Comparison of ENCODE assay signal across 9 cellular contexts in genomic region chrX:79270401-79270800, GRCh38.
DNase-seq lines count a peak whose midpoint lies in the region; ATAC-seq, FAIRE-seq and TF ChIP-seq lines count a peak whose summit lies in the region.
"Had no signal": no experiment of that assay in that cellular context is flagged by ENCODE, and none has a peak within 500 bp of the region (broad histone marks: within the 10 kb centered on the region; RNA-seq: fewer than 3 reads in every experiment).

No MANE protein-coding gene starts in this region.

- H3K4me1 ChIP-seq in breast epithelium = no peaks in the 10 kb centered on the region
- no peaks in the 10 kb centered on the region for H3K4me1 ChIP-seq in psoas muscle
- no peaks in the 10 kb centered on the region for H3K4me1 ChIP-seq in upper lobe of left lung
- H3K4me1 ChIP-seq: Caco-2 had no signal

- H3K9me3 Mint-ChIP-seq in MCF 10A (ENCODE audit: unreplicated experiment) = peaks cover 11% of the 10 kb centered on the region

- H3K27me3 Mint-ChIP-seq in MCF 10A (ENCODE audit: insufficient read depth, unreplicated experiment) = no peaks in the 10 kb centered on the region

- TF ChIP-seq POLR2A in breast epithelium (IDR thresholded peaks at IDR 0.05) (no peak), upper lobe of left lung (IDR thresholded peaks at IDR 0.05) (no peak)

- H3K36me3 ChIP-seq in breast epithelium (no peaks in the 10 kb centered on the region), psoas muscle (ENCODE audit: insufficient read depth in 1 of 2, low read depth in 1 of 2) (no peaks in the 10 kb centered on the region), upper lobe of left lung (no peaks in the 10 kb centered on the region)

- WGBS in psoas muscle, 3 donors = 20 to 36% (median 28%) methylated on average over 4 of the region's 4 CpGs
- WGBS in upper lobe of left lung, 2 donors = 8 to 13% methylated on average over 4 of the region's 4 CpGs

- H3K4me3 ChIP-seq in breast epithelium (no peak overlapping the region), psoas muscle (no peak overlapping the region), upper lobe of left lung (no peak overlapping the region)

- H3K27me3 ChIP-seq in breast epithelium (peaks cover 0 to 13% of the 10 kb centered on the region in 2 donors), psoas muscle (ENCODE audit: insufficient read depth in 3 of 3, low read length in 2 of 3) (peaks cover 0 to 4% (median 0%) of the 10 kb centered on the region in 3 donors), upper lobe of left lung (no peaks in the 10 kb centered on the region)

- no peaks in the 10 kb centered on the region for H3K4me1 Mint-ChIP-seq in MCF 10A (ENCODE audit: insufficient read depth, unreplicated experiment)

- TF ChIP-seq CTCF in MCF 10A (IDR thresholded peaks at IDR 0.05; ENCODE audit: unreplicated experiment) = peak; percentile 24
- no peak for TF ChIP-seq CTCF in breast epithelium (IDR thresholded peaks at IDR 0.05)
- TF ChIP-seq CTCF in psoas muscle (IDR thresholded peaks at IDR 0.05) = peak; percentile 25
- peak in 1 of 6 experiments; percentile 9 for TF ChIP-seq CTCF in upper lobe of left lung (IDR thresholded peaks at IDR 0.05)

- intact Hi-C loops in MCF 10A (cut with micrococcal nuclease) = loop anchor here (2.0 kb wide), 1 partner anchor 716 kb away; no protein-coding TSS in a partner anchor
- intact Hi-C loops in breast epithelium (cut with DNase I; ENCODE audit: low total_unique reads) = no loop called here
- intact Hi-C loops in psoas muscle (cut with DNase I) = no loop called here

- ATAC-seq in HG03139 (IDR thresholded peaks at IDR 0.05; ENCODE audit: unreplicated experiment) (peak; percentile 82), psoas muscle (no peak), upper lobe of left lung (ENCODE audit: low FRiP score in 2 of 2) (no peak)

- no peaks in the 10 kb centered on the region for H3K36me3 Mint-ChIP-seq in MCF 10A (ENCODE audit: insufficient read depth, unreplicated experiment)

- no peak overlapping the region for H3K27ac Mint-ChIP-seq in MCF 10A (ENCODE audit: low read depth, unreplicated experiment)

- no peak overlapping the region for H3K4me3 Mint-ChIP-seq in MCF 10A (ENCODE audit: unreplicated experiment)

- no peak for TF ChIP-seq EP300 in upper lobe of left lung (IDR thresholded peaks at IDR 0.05)

- CTCF ChIA-PET in MCF 10A (lab: Yijun Ruan, JAX) = no interaction called here

- POLR2A ChIA-PET in MCF 10A (lab: Yijun Ruan, JAX) = no interaction called here

- H3K9me3 ChIP-seq in breast epithelium (no peaks in the 10 kb centered on the region), psoas muscle (no peaks in the 10 kb centered on the region), upper lobe of left lung (no peaks in the 10 kb centered on the region)
- H3K9me3 ChIP-seq: Caco-2 had no signal

- DNase-seq in MCF 10A (ENCODE audit: unreplicated experiment) (peak; percentile 41), breast epithelium (ENCODE audit: low spot score in 2 of 2) (no peak), UCSD-AML1 (lab: John Stamatoyannopoulos, UW; ENCODE audit: unreplicated experiment) (peak; percentile 71), psoas muscle (peak in 1 of 2 donors; percentile 52), upper lobe of left lung (no peak), RCC 7860 (ENCODE audit: low spot score) (no peak)

- BruUV-seq in MCF 10A (replicated peaks; lab: Mats Ljungman, UMichigan) = no TSS peak

- FAIRE-seq in colon (lab: Jason Lieb, UNC) (peak; percentile 43), RCC 7860 (lab: Jason Lieb, UNC) (no peak)

- H3K27ac ChIP-seq in breast epithelium (no peak overlapping the region), psoas muscle (no peak overlapping the region), upper lobe of left lung (no peak overlapping the region)

Comparison
In these comparisons a context has a peak if more than half of its experiments do, and no peak if none do; other contexts are left out.
1. DNase-seq: peak in MCF 10A (single experiment) and UCSD-AML1 (single experiment); none in breast epithelium (0 of 2), upper lobe of left lung (0 of 2) and RCC 7860 (single experiment).
2. CTCF ChIP-seq: peak in MCF 10A (single experiment) and psoas muscle (single experiment); none in breast epithelium (0 of 3).